Comparison of ENCODE assay signal across 10 cellular contexts in the genomic region with DNA sequence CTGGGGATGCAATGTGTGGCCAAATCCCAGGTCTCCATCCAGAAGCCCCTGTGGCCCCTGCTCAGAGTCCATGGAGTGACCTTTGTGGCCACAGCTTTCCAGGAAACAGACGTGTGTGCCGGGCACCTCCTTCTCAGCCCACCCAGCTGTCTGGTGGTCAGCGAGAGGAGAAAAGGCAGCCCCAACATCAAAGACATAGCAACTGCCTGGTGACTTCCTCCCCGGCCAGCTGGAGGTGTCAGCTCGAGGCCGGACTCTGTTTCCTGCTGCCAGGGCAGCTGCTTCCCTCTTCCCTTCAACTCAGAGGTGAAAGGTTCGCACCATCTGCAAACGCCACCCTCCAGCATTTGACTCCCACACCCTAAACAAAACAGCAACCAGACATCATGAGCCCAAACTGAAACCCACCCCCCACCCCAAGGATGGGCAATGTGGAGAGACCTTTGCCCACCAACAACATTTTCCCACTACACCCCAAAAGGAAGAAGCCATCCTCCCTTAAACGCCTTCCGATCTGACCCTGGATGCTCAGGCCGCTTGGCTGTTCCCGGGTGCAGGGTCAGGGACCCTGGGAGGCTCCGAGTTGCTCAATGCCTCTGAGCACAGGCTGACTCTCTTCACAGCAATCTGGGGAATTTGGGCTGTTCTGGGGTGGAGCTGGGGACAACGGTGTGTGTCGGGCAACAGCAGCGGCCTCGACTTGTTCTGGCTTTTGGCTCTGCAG.
DNase-seq lines count a peak whose midpoint lies in the region; ATAC-seq lines count a peak whose summit lies in the region.
"Had no signal": no experiment of that assay in that cellular context is flagged by ENCODE, and none has a peak within 500 bp of the region (broad histone marks: within the 10 kb centered on the region; RNA-seq: fewer than 3 reads in every experiment).

No MANE protein-coding gene starts in this region.

- DNase-seq in AG20443 (ENCODE audit: low spot score) (peak; percentile 84), MV-4-11 (lab: John Stamatoyannopoulos, UW) (peak; percentile 85), epithelial cell of prostate (ENCODE audit: low read depth, low spot score) (no peak), myocyte (ENCODE audit: low read depth) (peak; percentile 87), NCI-H2107 (lab: John Stamatoyannopoulos, UW) (no peak)
- no peak for DNase-seq in stimulated activated CD4-positive, alpha-beta T cell treated with anti-CD3 and anti-CD28 coated beads, Interleukin-12 subunit alpha, Interleukin-12 subunit beta, amount 100 ng/mL, for 4 hours
- no peak for DNase-seq in NK-92 treated with Interleukin-12 subunit alpha and Interleukin-12 subunit beta, amount 100 ng/mL, for 24 hours (lab: John Stamatoyannopoulos, UW)
- DNase-seq: naive B cell, T1000 had no signal

- no peak for ATAC-seq in HG02970 (IDR thresholded peaks at IDR 0.05; ENCODE audit: low FRiP score, unreplicated experiment)

- H3K27ac ChIP-seq in epithelial cell of prostate: peak overlapping the region; percentile 34

Comparison
In these comparisons a context has a peak if more than half of its experiments do, and no peak if none do; other contexts are left out.
1. DNase-seq: peak in AG20443 (single experiment), MV-4-11 (single experiment) and myocyte (single experiment); none in epithelial cell of prostate (single experiment), stimulated activated CD4-positive, alpha-beta T cell treated with anti-CD3 and anti-CD28 coated beads, Interleukin-12 subunit alpha, Interleukin-12 subunit beta, amount 100 ng/mL, for 4 hours (single experiment), NK-92 treated with Interleukin-12 subunit alpha and Interleukin-12 subunit beta, amount 100 ng/mL, for 24 hours (single experiment) and NCI-H2107 (single experiment).